Comparison of ENCODE assay signal across 9 cellular contexts in genomic region chr1:201650608-201650933, GRCh38.
A peak's percentile ranks its signal among the peaks of the same experiment; 100 is the strongest.
DNase-seq lines count a peak whose midpoint lies in the region; ATAC-seq and TF ChIP-seq lines count a peak whose summit lies in the region.
"Had no signal": no experiment of that assay in that cellular context is flagged by ENCODE, and none has a peak within 500 bp of the region (broad histone marks: within the 10 kb centered on the region; RNA-seq: fewer than 3 reads in every experiment).

No MANE protein-coding gene starts in this region.

- no peak; the same call in 1 of the 2 replicates for ATAC-seq in WTC11

- H3K9me3 Mint-ChIP-seq in CD14-positive monocyte (no peaks in the 10 kb centered on the region), WTC11 (no peaks in the 10 kb centered on the region)
- H3K9me3 Mint-ChIP-seq: activated naive CD4-positive, alpha-beta T cell treated with anti-CD3 and anti-CD28 coated beads for 36 hours had no signal

- no peak overlapping the region for H3K27ac Mint-ChIP-seq in CD14-positive monocyte
- peak overlapping the region; percentile 90 for H3K27ac Mint-ChIP-seq in WTC11
- H3K27ac Mint-ChIP-seq: activated naive CD4-positive, alpha-beta T cell treated with anti-CD3 and anti-CD28 coated beads for 36 hours had no signal

- H3K4me1 Mint-ChIP-seq in CD14-positive monocyte (peaks cover 24% of the 10 kb centered on the region), WTC11 (peaks cover 60% of the 10 kb centered on the region)

- CTCF ChIA-PET in WTC11 (lab: Charles Lee) = interaction anchor here (1.0 to 6.2 kb wide), 20 partner anchors 9 to 215 kb away, joined by 3 to 45 read pairs (median 7); partner anchors contain the start of gene IPO9

- POLR2A ChIA-PET in WTC11 (lab: Charles Lee) = interaction anchor here (0.7 to 2.0 kb wide), 6 partner anchors 26 to 391 kb away, joined by 3 to 10 read pairs (median 4); no protein-coding TSS in a partner anchor

- H3K27me3 Mint-ChIP-seq in CD14-positive monocyte (ENCODE audit: low read depth in 3 of 3) (peaks cover 32 to 41% (median 38%) of the 10 kb centered on the region in 3 donors), WTC11 (ENCODE audit: low read depth) (peaks cover 17% of the 10 kb centered on the region)

- peak overlapping the region; percentile 77 to 88 for H3K4me3 Mint-ChIP-seq in CD14-positive monocyte
- peak overlapping the region; percentile 79 for H3K4me3 Mint-ChIP-seq in WTC11

- DNase-seq in CD14-positive monocyte (ENCODE audit: low spot score) = no peak
- no peak for DNase-seq in WTC11 (ENCODE audit: low spot score)
- peak; percentile 82 for DNase-seq in hepatic stellate cell (ENCODE audit: low spot score)
- DNase-seq in retinal pigment epithelial cell (ENCODE audit: low read depth) = no peak
- DNase-seq in HT-29 (ENCODE audit: low spot score) = no peak
- DNase-seq in D341Med (ENCODE audit: low spot score) = no peak
- no peak for DNase-seq in SW 1271 (lab: John Stamatoyannopoulos, UW)
- no peak for DNase-seq in effector CD8-positive, alpha-beta T cell (lab: John Stamatoyannopoulos, UW)
- DNase-seq: activated naive CD4-positive, alpha-beta T cell treated with anti-CD3 and anti-CD28 coated beads for 36 hours had no signal

- peak overlapping the region; percentile 59 for H3K4me3 ChIP-seq in retinal pigment epithelial cell (ENCODE audit: low read length)

- intact Hi-C loops in CD14-positive monocyte (cut with micrococcal nuclease) = no loop called here

- TF ChIP-seq CTCF in CD14-positive monocyte (IDR thresholded peaks at IDR 0.05) (no peak), WTC11 (IDR thresholded peaks at IDR 0.05) (no peak), retinal pigment epithelial cell (conservative IDR thresholded peaks at IDR 0.05; ENCODE audit: low read depth, low read length) (no peak)

- H3K36me3 Mint-ChIP-seq in CD14-positive monocyte (peaks cover 0 to 4% of the 10 kb centered on the region in 2 donors), WTC11 (no peaks in the 10 kb centered on the region)

TF ChIP-seq in WTC11, 78 proteins besides CTCF, POLR2A, EP300 and RAD21:
- no peak for TF ChIP-seq RELA (CRISPR knock-in tag; IDR thresholded peaks at IDR 0.05; ENCODE audit: borderline replicate concordance)
- TF ChIP-seq SOX15 (CRISPR knock-in tag; IDR thresholded peaks at IDR 0.05) = no peak
- TF ChIP-seq JAZF1 (CRISPR knock-in tag; IDR thresholded peaks at IDR 0.05) = no peak
- no peak for TF ChIP-seq GABPB1 (CRISPR knock-in tag; IDR thresholded peaks at IDR 0.05)
- no peak for TF ChIP-seq ZNF317 (CRISPR knock-in tag; IDR thresholded peaks at IDR 0.05; ENCODE audit: borderline replicate concordance, low read depth)
